9 cellular contexts compared by ENCODE assay signal in the genomic region with DNA sequence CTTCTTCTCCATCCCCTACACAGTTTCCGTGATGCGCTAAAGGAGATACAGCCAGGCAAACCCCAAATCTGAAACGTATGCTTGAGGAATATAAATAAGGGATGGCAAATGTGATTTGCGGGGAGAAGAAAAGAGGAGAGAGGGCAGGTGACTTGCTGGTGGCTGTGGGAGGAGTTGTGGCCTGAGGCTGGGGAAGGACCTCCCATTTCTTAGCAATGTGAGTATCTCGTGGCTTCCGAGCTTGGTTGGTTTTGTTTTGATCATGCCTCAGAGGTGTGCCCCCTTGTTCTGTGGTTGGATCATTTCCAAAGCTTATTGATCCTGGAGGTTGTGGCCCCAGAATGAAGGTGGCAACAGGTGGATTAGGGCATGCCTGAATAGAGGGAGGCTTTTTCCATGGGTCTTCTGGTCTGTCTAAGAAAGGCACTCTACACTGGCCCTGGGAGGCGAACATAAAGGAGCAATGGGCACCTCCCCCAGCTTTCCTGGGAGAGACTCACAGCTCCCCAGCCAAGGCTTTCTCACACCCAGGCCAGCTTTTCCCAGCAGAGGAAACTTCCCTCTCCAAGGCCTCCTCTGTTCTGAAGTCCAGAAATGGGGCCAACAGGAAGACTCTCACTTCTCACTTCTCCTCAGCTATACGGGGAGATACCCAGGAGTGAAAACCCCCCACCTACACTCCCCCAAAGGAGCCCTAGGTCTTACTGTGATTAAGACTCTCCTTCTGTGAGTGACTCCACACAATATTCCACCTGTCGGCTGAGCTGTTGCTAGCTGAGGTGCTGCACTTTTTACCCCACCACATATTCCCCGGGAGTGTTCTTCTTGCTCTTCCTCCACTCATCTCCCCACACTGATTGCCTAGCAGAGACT. TPM values are rescaled to one million over a fixed set of nuclear protein-coding genes. Genes with fewer than 3 reads are reported as not detected.
DNase-seq lines count a peak whose midpoint lies in the region; ATAC-seq, FAIRE-seq and TF ChIP-seq lines count a peak whose summit lies in the region.
"Had no signal": no experiment of that assay in that cellular context is flagged by ENCODE, and none has a peak within 500 bp of the region (broad histone marks: within the 10 kb centered on the region; RNA-seq: fewer than 3 reads in every experiment).

No MANE protein-coding gene starts in this region.

- no peak overlapping the region for H3K4me3 ChIP-seq in breast epithelium

- H3K9me3 ChIP-seq in breast epithelium: no peaks in the 10 kb centered on the region

- FAIRE-seq in GM12891 (lab: Jason Lieb, UNC): peak; percentile 79
- FAIRE-seq: G401.6 had no signal

- intact Hi-C loops in breast epithelium (cut with DNase I; ENCODE audit: low total_unique reads): no loop called here

- ATAC-seq in GM21423 (IDR thresholded peaks at IDR 0.05; ENCODE audit: unreplicated experiment) (peak; percentile 63), HG03520 (IDR thresholded peaks at IDR 0.05; ENCODE audit: unreplicated experiment) (peak; percentile 88)

- no peak overlapping the region for H3K27ac ChIP-seq in breast epithelium

- DNase-seq in GM12891 (ENCODE audit: insufficient read length, low spot score) (no peak), left kidney (ENCODE audit: low read depth, low spot score) (peak; percentile 24), NOMO-1 treated with DMSO at 0.1 percent for 48 hours (lab: John Stamatoyannopoulos, UW; ENCODE audit: unreplicated experiment) (no peak), NCI-H2227 (lab: John Stamatoyannopoulos, UW; ENCODE audit: unreplicated experiment) (no peak), NCI-H146 (lab: John Stamatoyannopoulos, UW) (no peak), breast epithelium (ENCODE audit: low spot score in 2 of 2) (no peak)

- TF ChIP-seq POLR2A in GM12891 (IDR thresholded peaks at IDR 0.05; ENCODE audit: low read depth, low read length) (no peak), breast epithelium (IDR thresholded peaks at IDR 0.05) (no peak)

- no peaks in the 10 kb centered on the region for H3K27me3 ChIP-seq in breast epithelium

- TF ChIP-seq CTCF in breast epithelium (IDR thresholded peaks at IDR 0.05): no peak

- no peaks in the 10 kb centered on the region for H3K4me1 ChIP-seq in breast epithelium

- H3K36me3 ChIP-seq in breast epithelium: no peaks in the 10 kb centered on the region

TF ChIP-seq in GM12891, 5 proteins besides CTCF, POLR2A, EP300 and RAD21:
- peak; percentile 85 for TF ChIP-seq SPI1 (IDR thresholded peaks at IDR 0.05; ENCODE audit: low read depth, low read length)
- TF ChIP-seq TAF1 (IDR thresholded peaks at IDR 0.05; ENCODE audit: low read depth, low read length): no peak
- TF ChIP-seq POLR2AphosphoS5 (IDR thresholded peaks at IDR 0.05; ENCODE audit: low read depth, low read length): no peak

RNA-seq across cellular contexts. Expression of a gene that starts 40.0 kb away (rescaled TPM):
- polyA plus RNA-seq in GM12891 (2012; ENCODE audit: low read depth, missing spikeins): not detected
- not detected for total RNA-seq in breast epithelium
